23 cellular contexts compared by ENCODE assay signal in the genomic region with DNA sequence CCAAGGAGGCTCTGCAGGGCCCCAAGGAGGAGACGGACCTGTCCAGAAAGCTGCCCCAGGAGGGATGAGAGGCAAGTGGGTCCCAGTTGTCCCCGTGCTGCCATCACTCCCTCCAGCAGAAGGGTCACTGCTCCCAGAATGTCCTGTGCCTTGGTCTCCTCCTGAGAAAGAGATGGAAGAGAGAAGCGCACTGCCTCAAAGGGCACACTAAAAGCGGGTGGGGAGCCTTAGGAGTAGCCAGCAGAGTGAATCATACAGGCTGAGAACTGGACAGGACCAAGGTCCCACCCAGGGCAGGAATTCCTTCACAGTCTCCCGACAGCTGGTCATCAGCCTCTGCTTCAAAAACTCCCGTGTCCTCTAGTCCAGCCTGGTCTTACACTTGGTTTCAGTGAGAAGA. TPM values are rescaled to one million over a fixed set of nuclear protein-coding genes. Genes with fewer than 3 reads are reported as not detected.
DNase-seq lines count a peak whose midpoint lies in the region; ATAC-seq and TF ChIP-seq lines count a peak whose summit lies in the region.
"Had no signal": no experiment of that assay in that cellular context is flagged by ENCODE, and none has a peak within 500 bp of the region (broad histone marks: within the 10 kb centered on the region; RNA-seq: fewer than 3 reads in every experiment).

No MANE protein-coding gene starts in this region.

- H3K4me1 Mint-ChIP-seq in activated CD4-positive, alpha-beta memory T cell treated with anti-CD3 and anti-CD28 coated beads, Interleukin-2, amount 10 ng/mL, durations not matched to agents 7 days and 5 days, result peaks cover 4% of the 10 kb centered on the region

- peaks cover 0 to 42% (median 11%) of the 10 kb centered on the region in 3 donors for H3K4me1 ChIP-seq in gastroesophageal sphincter
- peaks cover 0 to 11% (median 2%) of the 10 kb centered on the region in 4 donors for H3K4me1 ChIP-seq in sigmoid colon

- TF ChIP-seq CTCF in gastroesophageal sphincter (IDR thresholded peaks at IDR 0.05) (no peak), sigmoid colon (IDR thresholded peaks at IDR 0.05) (no peak)

- no peak overlapping the region for H3K4me3 Mint-ChIP-seq in activated CD4-positive, alpha-beta memory T cell treated with anti-CD3 and anti-CD28 coated beads, Interleukin-2, amount 10 ng/mL, durations not matched to agents 7 days and 5 days
- H3K4me3 Mint-ChIP-seq: activated naive CD8-positive, alpha-beta T cell treated with anti-CD3 and anti-CD28 coated beads for 36 hours; activated T-helper 1 cell treated with anti-CD3 and anti-CD28 coated beads, Interleukin-12 subunit alpha, Interleukin-12 subunit beta, Interleukin-2, Interleukin-4 antibody, amounts not matched to agents 30 ng/mL and 10 ng/mL and 1 ng/mL, durations not matched to agents 14 hours and 24 hours and 36 hours; neural progenitor cell had no signal

- TF ChIP-seq EP300 in gastroesophageal sphincter (IDR thresholded peaks at IDR 0.05) (no peak), sigmoid colon (IDR thresholded peaks at IDR 0.05) (no peak)

- peaks cover 33% of the 10 kb centered on the region for H3K27me3 Mint-ChIP-seq in activated CD4-positive, alpha-beta memory T cell treated with anti-CD3 and anti-CD28 coated beads, Interleukin-2, amount 10 ng/mL, durations not matched to agents 7 days and 5 days

- H3K36me3 ChIP-seq in gastroesophageal sphincter (peaks cover 0 to 13% of the 10 kb centered on the region in 2 donors), sigmoid colon (peaks cover 0 to 12% (median under 1%) of the 10 kb centered on the region in 4 donors)
- H3K36me3 ChIP-seq: neural progenitor cell had no signal

- H3K9me3 ChIP-seq in gastroesophageal sphincter, result no peaks in the 10 kb centered on the region
- H3K9me3 ChIP-seq in sigmoid colon, result no peaks in the 10 kb centered on the region

- POLR2A ChIA-PET in activated CD4-positive, alpha-beta memory T cell treated with anti-CD3 and anti-CD28 coated beads, Interleukin-2, amount 10 ng/mL, durations not matched to agents 7 days and 5 days (lab: Charles Lee), result no interaction called here

- no peak for TF ChIP-seq POLR2A in gastroesophageal sphincter (IDR thresholded peaks at IDR 0.05)
- TF ChIP-seq POLR2A in sigmoid colon (IDR thresholded peaks at IDR 0.05), result no peak

- CTCF ChIA-PET in activated CD4-positive, alpha-beta memory T cell treated with anti-CD3 and anti-CD28 coated beads, Interleukin-2, amount 10 ng/mL, durations not matched to agents 7 days and 5 days (lab: Charles Lee), result interaction anchor here (2.6 to 3.7 kb wide), 5 partner anchors 8 to 169 kb away, joined by 17 to 123 read pairs (median 18); no protein-coding TSS in a partner anchor

- intact Hi-C loops in sigmoid colon (cut with DNase I), result loop anchor here (5.0 kb wide), 1 partner anchor 169 kb away; no protein-coding TSS in a partner anchor

- H3K9me3 Mint-ChIP-seq in activated CD4-positive, alpha-beta memory T cell treated with anti-CD3 and anti-CD28 coated beads, Interleukin-2, amount 10 ng/mL, durations not matched to agents 7 days and 5 days, result no peaks in the 10 kb centered on the region
- H3K9me3 Mint-ChIP-seq: activated naive CD8-positive, alpha-beta T cell treated with anti-CD3 and anti-CD28 coated beads for 36 hours; activated T-helper 1 cell treated with anti-CD3 and anti-CD28 coated beads, Interleukin-12 subunit alpha, Interleukin-12 subunit beta, Interleukin-2, Interleukin-4 antibody, amounts not matched to agents 30 ng/mL and 10 ng/mL and 1 ng/mL, durations not matched to agents 14 hours and 24 hours and 36 hours; neural progenitor cell had no signal

- H3K27me3 ChIP-seq in gastroesophageal sphincter (peaks cover 24% of the 10 kb centered on the region), sigmoid colon (peaks cover 3 to 9% (median 4%) of the 10 kb centered on the region in 3 donors)
- H3K27me3 ChIP-seq: dorsolateral prefrontal cortex had no signal

- ATAC-seq in gastroesophageal sphincter (peak; percentile 82), GM18867 (IDR thresholded peaks at IDR 0.05; ENCODE audit: unreplicated experiment) (no peak), GM21723 (IDR thresholded peaks at IDR 0.05; ENCODE audit: unreplicated experiment) (no peak)
- ATAC-seq: SK-N-SH treated with all-trans-retinoic acid at 6 μM for 48 hours had no signal

- no peak overlapping the region for H3K4me3 ChIP-seq in gastroesophageal sphincter
- H3K4me3 ChIP-seq in sigmoid colon, result no peak overlapping the region
- H3K4me3 ChIP-seq: dorsolateral prefrontal cortex, neural progenitor cell had no signal

- no peak overlapping the region for H3K27ac Mint-ChIP-seq in activated CD4-positive, alpha-beta memory T cell treated with anti-CD3 and anti-CD28 coated beads, Interleukin-2, amount 10 ng/mL, durations not matched to agents 7 days and 5 days
- H3K27ac Mint-ChIP-seq: activated naive CD8-positive, alpha-beta T cell treated with anti-CD3 and anti-CD28 coated beads for 36 hours; activated T-helper 1 cell treated with anti-CD3 and anti-CD28 coated beads, Interleukin-12 subunit alpha, Interleukin-12 subunit beta, Interleukin-2, Interleukin-4 antibody, amounts not matched to agents 30 ng/mL and 10 ng/mL and 1 ng/mL, durations not matched to agents 14 hours and 24 hours and 36 hours; neural progenitor cell had no signal

- DNase-seq in GM03348 (ENCODE audit: low spot score), result peak; percentile 82
- peak; percentile 15 for DNase-seq in RPMI7951 (ENCODE audit: low read depth)
- peak; percentile 72 for DNase-seq in sigmoid colon
- DNase-seq in NCI-H2081 (lab: John Stamatoyannopoulos, UW), result no peak
- DNase-seq in activated CD4-positive, alpha-beta memory T cell treated with anti-CD3 and anti-CD28 coated beads, Interleukin-2, amount 10 ng/mL, durations not matched to agents 7 days and 5 days, result no peak
- DNase-seq: activated CD4-positive, CD25-positive, alpha-beta regulatory T cell; activated naive CD8-positive, alpha-beta T cell treated with anti-CD3 and anti-CD28 coated beads for 36 hours; AML-193; brain microvascular endothelial cell; DND-41; Kasumi-1; left cardiac atrium; NCI-H1105 treated with DMSO at 0.1 percent for 48 hours; NCI-H774; T1000 had no signal

- 60% methylated on average over 4 of the region's 6 CpGs; no CpG with 5 or more reads in 1 of the 2 donors for WGBS in gastroesophageal sphincter (ENCODE audit: low coverage in 1 of 2), 2 donors
- WGBS in sigmoid colon, 2 donors, result 70 to 72% methylated on average over 6 of the region's 6 CpGs

- peaks cover 18% of the 10 kb centered on the region for H3K36me3 Mint-ChIP-seq in activated CD4-positive, alpha-beta memory T cell treated with anti-CD3 and anti-CD28 coated beads, Interleukin-2, amount 10 ng/mL, durations not matched to agents 7 days and 5 days (ENCODE audit: low read depth)

- H3K27ac ChIP-seq in gastroesophageal sphincter, result no peak overlapping the region
- H3K27ac ChIP-seq in sigmoid colon, result no peak overlapping the region
- H3K27ac ChIP-seq: brain microvascular endothelial cell, neural progenitor cell had no signal

RNA-seq across cellular contexts. Expression of gene THPO, which starts 4.6 kb away (rescaled TPM):
- not detected in 2 replicates for total RNA-seq in RPMI7951 (2014; rRNA removed; shearing (Covaris generic))
- total RNA-seq in gastroesophageal sphincter, result under 1 TPM in 2 of 4 donors, not detected in 2; 0.31 to 0.94 TPM
- under 1 TPM in 1 of 4 donors, not detected in 3; 0.36 TPM for total RNA-seq in sigmoid colon
- polyA plus RNA-seq in sigmoid colon, result under 1 TPM in 1 of 3 donors, not detected in 2; 0.25 TPM
- not detected for total RNA-seq in activated CD4-positive, alpha-beta memory T cell treated with anti-CD3 and anti-CD28 coated beads, Interleukin-2, amount 10 ng/mL, durations not matched to agents 7 days and 5 days
- total RNA-seq: activated CD8-positive, alpha-beta memory T cell treated with anti-CD3 and anti-CD28 coated beads for 36 hours; activated naive CD8-positive, alpha-beta T cell treated with anti-CD3 and anti-CD28 coated beads for 36 hours; activated T-helper 1 cell treated with anti-CD3 and anti-CD28 coated beads, Interleukin-12 subunit alpha, Interleukin-12 subunit beta, Interleukin-2, Interleukin-4 antibody, amounts not matched to agents 30 ng/mL and 10 ng/mL and 1 ng/mL, durations not matched to agents 14 hours and 24 hours and 36 hours had no signal

RNA-seq across cellular contexts. Expression of gene CHRD, which starts 6.4 kb away (rescaled TPM):
- not detected in 2 replicates for total RNA-seq in RPMI7951 (2014; rRNA removed; shearing (Covaris generic))
- total RNA-seq in gastroesophageal sphincter, result 10 to 100 TPM in 3 of 4 donors, 1 to 10 TPM in 1; 8.2 to 27.4 (median 16.5) TPM
- 10 to 100 TPM in 2 of 4 donors, 1 to 10 TPM in 2; 5.7 to 16.3 (median 11.3) TPM for total RNA-seq in sigmoid colon
- polyA plus RNA-seq in sigmoid colon, result 1 to 10 TPM in 2 of 3 donors, under 1 TPM in 1; 0.23 to 4.5 (median 1.8) TPM
- total RNA-seq in activated CD4-positive, alpha-beta memory T cell treated with anti-CD3 and anti-CD28 coated beads, Interleukin-2, amount 10 ng/mL, durations not matched to agents 7 days and 5 days, result not detected
- total RNA-seq: activated CD8-positive, alpha-beta memory T cell treated with anti-CD3 and anti-CD28 coated beads for 36 hours; activated naive CD8-positive, alpha-beta T cell treated with anti-CD3 and anti-CD28 coated beads for 36 hours; activated T-helper 1 cell treated with anti-CD3 and anti-CD28 coated beads, Interleukin-12 subunit alpha, Interleukin-12 subunit beta, Interleukin-2, Interleukin-4 antibody, amounts not matched to agents 30 ng/mL and 10 ng/mL and 1 ng/mL, durations not matched to agents 14 hours and 24 hours and 36 hours had no signal

RNA-seq across cellular contexts. Expression of gene POLR2H, which starts 11.9 kb away (rescaled TPM):
- total RNA-seq in RPMI7951 (2014; rRNA removed; shearing (Covaris generic)), result 146 and 181 TPM in 2 replicates
- 10 to 100 TPM; 32.8 to 54.1 (median 40.9) TPM for total RNA-seq in gastroesophageal sphincter
- total RNA-seq in sigmoid colon, result 10 to 100 TPM; 53.2 to 92.5 (median 74.7) TPM
- polyA plus RNA-seq in sigmoid colon, result 100 to 1,000 TPM; 132 to 162 (median 146) TPM
- 10 to 100 TPM; 73.9 to 79.3 TPM for total RNA-seq in activated CD4-positive, alpha-beta memory T cell treated with anti-CD3 and anti-CD28 coated beads, Interleukin-2, amount 10 ng/mL, durations not matched to agents 7 days and 5 days

RNA-seq across cellular contexts. Expression of gene CLCN2, which starts 12.0 kb away (rescaled TPM):
- 3.0 and 6.3 TPM in 2 replicates for total RNA-seq in RPMI7951 (2014; rRNA removed; shearing (Covaris generic))
- total RNA-seq in gastroesophageal sphincter (1 to 10 TPM; 2.0 to 6.8 (median 2.3) TPM), sigmoid colon (1 to 10 TPM; 1.6 to 3.3 (median 2.6) TPM)
- polyA plus RNA-seq in sigmoid colon, result 10 to 100 TPM; 10.9 to 30.2 (median 13.2) TPM
- total RNA-seq in activated CD4-positive, alpha-beta memory T cell treated with anti-CD3 and anti-CD28 coated beads, Interleukin-2, amount 10 ng/mL, durations not matched to agents 7 days and 5 days, result 1 to 10 TPM; 3.6 to 4.9 TPM

RNA-seq across cellular contexts. Expression of gene FAM131A, which starts 36.0 kb away (rescaled TPM):
- total RNA-seq in RPMI7951 (2014; rRNA removed; shearing (Covaris generic)), result 10.6 and 12.0 TPM in 2 replicates
- 10 to 100 TPM; 53.9 to 71.4 (median 65.3) TPM for total RNA-seq in gastroesophageal sphincter
- 10 to 100 TPM; 28.0 to 36.7 (median 33.8) TPM for total RNA-seq in sigmoid colon
- polyA plus RNA-seq in sigmoid colon, result 10 to 100 TPM; 12.6 to 17.1 (median 12.9) TPM
- 1 to 10 TPM; 6.5 to 8.7 TPM for total RNA-seq in activated CD4-positive, alpha-beta memory T cell treated with anti-CD3 and anti-CD28 coated beads, Interleukin-2, amount 10 ng/mL, durations not matched to agents 7 days and 5 days

Comparison
In these comparisons a context has a peak if more than half of its experiments do, and no peak if none do; other contexts are left out.
1. DNase-seq: peak in GM03348 (single experiment), RPMI7951 (single experiment) and sigmoid colon (single experiment); none in NCI-H2081 (0 of 2) and activated CD4-positive, alpha-beta memory T cell treated with anti-CD3 and anti-CD28 coated beads, Interleukin-2, amount 10 ng/mL, durations not matched to agents 7 days and 5 days (single experiment).